ENCODE assay signal across 36 cellular contexts in the genomic region with DNA sequence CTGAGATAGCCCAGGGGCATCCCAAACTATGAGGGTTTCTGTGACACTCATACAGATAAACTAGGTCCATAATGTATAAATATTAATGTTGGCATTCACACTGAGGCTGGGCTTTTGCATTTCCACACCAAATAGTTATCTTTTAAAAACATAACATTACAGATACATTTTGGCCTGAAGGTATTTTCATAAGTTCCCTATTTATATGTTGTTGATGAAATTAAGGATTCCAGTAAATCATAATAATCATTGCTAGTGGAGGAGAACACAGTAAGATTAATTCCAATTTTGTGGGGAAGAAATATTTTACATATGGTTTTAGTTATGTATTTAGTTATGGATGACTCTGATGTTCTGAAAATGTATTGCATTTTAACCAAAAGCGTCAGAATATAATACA.
"Had no signal": no experiment of that assay in that cellular context is flagged by ENCODE, and none has a peak within 500 bp of the region (broad histone marks: within the 10 kb centered on the region; RNA-seq: fewer than 3 reads in every experiment).

No MANE protein-coding gene starts in this region.

- H3K27me3 ChIP-seq: MG63 had no signal

- H3K27ac ChIP-seq: KMS-11 had no signal

- H3K9ac ChIP-seq: KMS-11 had no signal

- DNase-seq: Karpas-422, Kasumi-1, MG63, MM.1S, MV-4-11, NCI-H1048, NCI-H1092, NCI-H1092 treated with DMSO at 0.1 percent for 48 hours, NCI-H1105, NCI-H1105 treated with DMSO at 0.1 percent for 48 hours, NCI-H1417, NCI-H1417 treated with DMSO at 0.1 percent for 48 hours, NCI-H1436, NCI-H1436 treated with DMSO at 0.1 percent for 48 hours, NCI-H146, NCI-H1694, NCI-H1694 treated with DMSO at 0.1 percent for 48 hours, NCI-H187, NCI-H187 treated with DMSO at 0.1 percent for 48 hours, NCI-H1930, NCI-H2029, NCI-H2029 treated with DMSO at 0.1 percent for 48 hours, NCI-H2081, NCI-H2081 treated with DMSO at 0.1 percent for 48 hours, NCI-H2107, NCI-H2171, NCI-H2171 treated with DMSO at 0.1 percent for 48 hours, NCI-H2227 treated with DMSO at 0.1 percent for 48 hours, NCI-H226, NCI-H345, NCI-H446, NCI-H446 treated with DMSO at 0.1 percent for 48 hours, NCI-H510A, NCI-H510A treated with DMSO at 0.1 percent for 48 hours, NCI-H524 had no signal

- H3K9me3 ChIP-seq: MG63 had no signal

- H3K36me3 ChIP-seq: MG63 had no signal

- H3K4me3 ChIP-seq: MG63 had no signal
